31 cellular contexts compared by ENCODE assay signal in genomic region chr21:7952648-7953047, GRCh38.
"Had no signal": no experiment of that assay in that cellular context is flagged by ENCODE, and none has a peak within 500 bp of the region (broad histone marks: within the 10 kb centered on the region; RNA-seq: fewer than 3 reads in every experiment).

No MANE protein-coding gene starts in this region.

- H3K36me3 ChIP-seq: ascending aorta, cardiac muscle cell, Peyer's patch, SJSA1 had no signal

- H3K4me1 ChIP-seq: ascending aorta, Peyer's patch, SJSA1 had no signal

- ATAC-seq: activated CD4-positive, alpha-beta T cell treated with anti-CD3 and anti-CD28 coated beads for 36 hours; activated CD8-positive, alpha-beta T cell treated with anti-CD3 and anti-CD28 coated beads, Interleukin-2, amount 10 ng/mL, durations not matched to agents 7 days and 5 days; PC-3 had no signal

- FAIRE-seq: TTC549 had no signal

- DNase-seq: activated CD4-positive, alpha-beta T cell treated with anti-CD3 and anti-CD28 coated beads for 36 hours; activated CD4-positive, alpha-beta T cell treated with anti-CD3 and anti-CD28 coated beads, Interleukin-2, amount 10 ng/mL, durations not matched to agents 7 days and 5 days; activated CD4-positive, alpha-beta T cell treated with anti-CD3 and anti-CD28 coated beads, Interleukin-2, amount 50 U/mL, for 48 hours; activated CD8-positive, alpha-beta T cell treated with anti-CD3 and anti-CD28 coated beads, Interleukin-2, amount 10 ng/mL, durations not matched to agents 7 days and 5 days; activated gamma-delta T cell; activated naive CD4-positive, alpha-beta T cell treated with Interleukin-2 at 50 U/mL for 16 hours; activated naive CD8-positive, alpha-beta T cell treated with anti-CD3 and anti-CD28 coated beads, Interleukin-2, amount 10 ng/mL, durations not matched to agents 7 days and 5 days; activated T-cell treated with anti-CD3 and anti-CD28 coated beads, Interleukin-2, amount 50 U/mL, for 24 hours; amygdala; MM.1S; MV-4-11; NCI-H1092 treated with DMSO at 0.1 percent for 48 hours; NCI-H1417; NCI-H146; NCI-H187; NCI-H2029 treated with DMSO at 0.1 percent for 48 hours; NCI-H2107; NCI-H2171; NCI-H510A; NCI-H526; NCI-H748 treated with DMSO at 0.1 percent for 48 hours; NK-92 treated with Interleukin-12 subunit alpha and Interleukin-12 subunit beta, amount 100 ng/mL, for 24 hours; PC-3; Peyer's patch; RPMI8226; SHP77 treated with DMSO at 0.1 percent for 48 hours; T1000 had no signal

- H3K27me3 ChIP-seq: ascending aorta, cardiac muscle cell, Peyer's patch had no signal

- H3K4me3 ChIP-seq: ascending aorta, cardiac muscle cell, Peyer's patch, SJSA1 had no signal

- H3K27ac ChIP-seq: ascending aorta, cardiac muscle cell, Peyer's patch, SJSA1 had no signal
